In genomic region chr2:181054843-181055242, GRCh38 we compare ENCODE assay signal across 18 cellular contexts.
"Had no signal": no experiment of that assay in that cellular context is flagged by ENCODE, and none has a peak within 500 bp of the region (broad histone marks: within the 10 kb centered on the region; RNA-seq: fewer than 3 reads in every experiment).

No MANE protein-coding gene starts in this region.

- H3K36me3 Mint-ChIP-seq: activated naive CD4-positive, alpha-beta T cell treated with anti-CD3 and anti-CD28 coated beads, Interleukin-2, amount 10 ng/mL, durations not matched to agents 7 days and 5 days had no signal

- H3K27ac Mint-ChIP-seq: activated CD4-positive, alpha-beta T cell treated with anti-CD3 and anti-CD28 coated beads, Interleukin-2, amount 10 ng/mL, durations not matched to agents 7 days and 5 days; activated naive CD4-positive, alpha-beta T cell treated with anti-CD3 and anti-CD28 coated beads, Interleukin-2, amount 10 ng/mL, durations not matched to agents 7 days and 5 days had no signal

- H3K36me3 ChIP-seq: cardiac muscle cell, gastroesophageal sphincter, spleen, thyroid gland had no signal

- H3K4me3 ChIP-seq: cardiac muscle cell, gastroesophageal sphincter, lung, spleen, thyroid gland had no signal

- FAIRE-seq: islet of Langerhans had no signal

- H3K9me3 ChIP-seq: gastroesophageal sphincter, spleen, thyroid gland had no signal

- DNase-seq: activated CD4-positive, alpha-beta T cell treated with anti-CD3 and anti-CD28 coated beads, Interleukin-2, amount 10 ng/mL, durations not matched to agents 7 days and 5 days; activated CD8-positive, alpha-beta memory T cell treated with anti-CD3 and anti-CD28 coated beads, Interleukin-2, amount 50 U/mL, for 4 hours; activated naive CD4-positive, alpha-beta T cell treated with anti-CD3 and anti-CD28 coated beads, Interleukin-2, amount 10 ng/mL, durations not matched to agents 7 days and 5 days; activated T-cell treated with anti-CD3 and anti-CD28 coated beads, Interleukin-2, amount 50 U/mL, for 4 hours; effector memory CD8-positive, alpha-beta T cell; left cardiac atrium; midbrain; occipital lobe; retina; spleen; stimulated activated naive CD4-positive, alpha-beta T cell treated with Interleukin-2 at 50 U/mL for 16 hours; T-helper 1 cell; T-helper 9 cell; thyroid gland had no signal

- H3K27me3 Mint-ChIP-seq: activated CD4-positive, alpha-beta T cell treated with anti-CD3 and anti-CD28 coated beads, Interleukin-2, amount 10 ng/mL, durations not matched to agents 7 days and 5 days; activated naive CD4-positive, alpha-beta T cell treated with anti-CD3 and anti-CD28 coated beads, Interleukin-2, amount 10 ng/mL, durations not matched to agents 7 days and 5 days; effector memory CD8-positive, alpha-beta T cell had no signal

- H3K9me3 Mint-ChIP-seq: activated CD4-positive, alpha-beta T cell treated with anti-CD3 and anti-CD28 coated beads, Interleukin-2, amount 10 ng/mL, durations not matched to agents 7 days and 5 days; activated naive CD4-positive, alpha-beta T cell treated with anti-CD3 and anti-CD28 coated beads, Interleukin-2, amount 10 ng/mL, durations not matched to agents 7 days and 5 days; activated T-cell treated with anti-CD3 and anti-CD28 coated beads, Interleukin-2, amount 50 U/mL, for 4 hours; effector memory CD8-positive, alpha-beta T cell had no signal

- H3K27ac ChIP-seq: cardiac muscle cell, gastroesophageal sphincter, spleen, thyroid gland had no signal

- H3K4me3 Mint-ChIP-seq: activated CD4-positive, alpha-beta T cell treated with anti-CD3 and anti-CD28 coated beads, Interleukin-2, amount 10 ng/mL, durations not matched to agents 7 days and 5 days; activated naive CD4-positive, alpha-beta T cell treated with anti-CD3 and anti-CD28 coated beads, Interleukin-2, amount 10 ng/mL, durations not matched to agents 7 days and 5 days; activated T-cell treated with anti-CD3 and anti-CD28 coated beads, Interleukin-2, amount 50 U/mL, for 4 hours; effector memory CD8-positive, alpha-beta T cell had no signal

- H3K27me3 ChIP-seq: cardiac muscle cell, gastroesophageal sphincter, spleen, thyroid gland had no signal

- H3K4me1 ChIP-seq: gastroesophageal sphincter, spleen, thyroid gland had no signal
